16 cellular contexts compared by ENCODE assay signal in the genomic region with DNA sequence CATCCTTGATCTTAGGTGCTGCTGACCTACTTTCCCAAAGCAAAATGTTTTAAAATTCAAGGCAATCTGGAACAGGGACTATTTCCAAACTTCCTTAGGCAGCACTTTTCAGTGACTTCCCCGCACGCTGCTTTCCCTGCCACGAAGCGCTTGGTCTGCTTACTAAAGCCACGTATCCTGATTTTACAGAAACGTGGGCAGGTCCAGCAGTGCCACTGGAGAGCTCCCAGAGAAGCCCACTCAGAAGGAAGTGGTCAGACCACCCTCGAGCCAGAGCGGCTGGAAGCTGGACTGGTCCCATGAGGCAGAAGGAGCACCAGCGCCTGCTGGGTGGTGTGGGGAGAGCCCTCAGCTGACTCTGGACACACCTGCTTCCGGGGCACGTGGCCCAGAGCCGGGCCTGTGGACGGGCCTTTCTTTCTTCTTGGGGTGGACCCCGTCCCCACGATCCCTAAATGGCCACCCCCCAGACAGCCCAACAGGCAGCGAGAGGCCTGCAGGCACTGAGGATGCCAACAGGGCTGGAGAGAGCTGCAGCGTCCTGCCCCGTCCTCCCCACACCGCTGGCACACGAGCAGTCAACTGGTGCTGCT.
"Had no signal": no experiment of that assay in that cellular context is flagged by ENCODE, and none has a peak within 500 bp of the region (broad histone marks: within the 10 kb centered on the region; RNA-seq: fewer than 3 reads in every experiment).

No MANE protein-coding gene starts in this region.

- H3K9me3 ChIP-seq: prostate gland, right lobe of liver, spleen had no signal

- DNase-seq: activated CD4-positive, alpha-beta T cell treated with anti-CD3 and anti-CD28 coated beads for 36 hours; activated CD8-positive, alpha-beta T cell treated with anti-CD3 and anti-CD28 coated beads for 36 hours; activated gamma-delta T cell; activated naive CD8-positive, alpha-beta T cell treated with anti-CD3 and anti-CD28 coated beads for 36 hours; activated T-cell treated with anti-CD3 and anti-CD28 coated beads, Interleukin-2, amount 50 U/mL, for 48 hours; brain microvascular endothelial cell; effector memory CD4-positive, alpha-beta T cell; foreskin fibroblast; glutamatergic neuron; midbrain; naive B cell; occipital lobe; spleen; WERI-Rb-1 had no signal

- H3K27ac ChIP-seq: brain microvascular endothelial cell, prostate gland, right lobe of liver, WERI-Rb-1 had no signal

- H3K4me3 ChIP-seq: prostate gland, right lobe of liver, spleen had no signal

- ATAC-seq: activated CD4-positive, alpha-beta T cell treated with anti-CD3 and anti-CD28 coated beads for 36 hours; activated CD8-positive, alpha-beta T cell treated with anti-CD3 and anti-CD28 coated beads for 36 hours; right lobe of liver had no signal

- H3K27me3 ChIP-seq: brain microvascular endothelial cell, right lobe of liver had no signal
